In the genomic region with DNA sequence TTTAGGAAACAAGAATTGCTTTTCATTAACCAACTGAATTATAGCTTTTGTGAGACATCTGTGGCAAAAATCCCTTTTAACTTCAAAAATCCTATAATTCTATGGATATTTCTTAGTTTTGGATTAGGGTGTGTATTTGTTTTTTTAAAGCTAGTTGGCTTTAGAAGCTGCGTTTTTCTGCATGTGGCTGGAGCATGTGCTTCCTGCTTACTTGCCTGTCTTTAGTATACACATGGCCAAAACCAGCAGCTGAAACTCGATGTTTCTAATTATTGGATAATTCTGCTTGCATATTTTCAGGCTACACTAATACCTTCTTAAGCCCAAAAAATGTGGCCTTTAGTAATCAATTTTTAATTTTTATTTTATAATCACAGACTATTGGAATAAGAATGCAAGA, we compare ENCODE assay signal across 1 cellular context.
TF ChIP-seq lines count a peak whose summit lies in the region.

No MANE protein-coding gene starts in this region.

TF ChIP-seq in SK-N-SH, 30 proteins besides CTCF, POLR2A, EP300 and RAD21 (continued from another document):
- no peak for TF ChIP-seq IRF3 (IDR thresholded peaks at IDR 0.05; ENCODE audit: low read depth, low read length)
- TF ChIP-seq MAX (IDR thresholded peaks at IDR 0.05; ENCODE audit: low read depth), result 0 out of 2 replicates have a peak, but pooled peaks have one; percentile 34
